ENCODE assay signal across 1 cellular context in the genomic region with DNA sequence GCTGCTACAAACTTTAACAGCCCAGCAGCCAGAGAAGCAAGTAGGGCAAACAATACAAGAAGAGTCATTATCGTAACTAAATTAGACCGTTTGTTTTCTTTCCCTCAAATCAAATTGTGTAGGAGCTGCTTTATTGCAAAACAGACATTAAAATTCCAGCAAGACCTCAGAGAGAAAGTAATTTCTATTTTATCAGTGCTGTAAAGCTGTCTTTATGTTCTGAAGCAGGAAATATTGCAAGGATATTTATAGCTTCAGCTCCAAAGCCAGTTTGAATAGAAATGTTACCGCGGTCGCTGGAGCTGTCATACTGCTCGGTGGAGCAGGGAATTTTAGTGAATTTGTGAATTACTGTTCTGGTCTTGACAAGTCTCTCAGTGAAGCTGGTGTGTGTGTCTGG.
A peak's percentile ranks its signal among the peaks of the same experiment; 100 is the strongest.
TF ChIP-seq lines count a peak whose summit lies in the region.

No MANE protein-coding gene starts in this region.

TF ChIP-seq in HEK293, 187 proteins besides CTCF, POLR2A, EP300 and RAD21 (continued from another document):
- peak; percentile 84 for TF ChIP-seq ZXDB (tag by site-specific recombination; IDR thresholded peaks at IDR 0.05)
- TF ChIP-seq, protein P1, sequence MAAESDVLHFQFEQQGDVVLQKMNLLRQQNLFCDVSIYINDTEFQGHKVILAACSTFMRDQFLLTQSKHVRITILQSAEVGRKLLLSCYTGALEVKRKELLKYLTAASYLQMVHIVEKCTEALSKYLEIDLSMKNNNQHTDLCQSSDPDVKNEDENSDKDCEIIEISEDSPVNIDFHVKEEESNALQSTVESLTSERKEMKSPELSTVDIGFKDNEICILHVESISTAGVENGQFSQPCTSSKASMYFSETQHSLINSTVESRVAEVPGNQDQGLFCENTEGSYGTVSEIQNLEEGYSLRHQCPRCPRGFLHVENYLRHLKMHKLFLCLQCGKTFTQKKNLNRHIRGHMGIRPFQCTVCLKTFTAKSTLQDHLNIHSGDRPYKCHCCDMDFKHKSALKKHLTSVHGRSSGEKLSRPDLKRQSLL (tag by site-specific recombination; IDR thresholded peaks at IDR 0.05), result no peak
- 0 out of 2 replicates have a peak, but pooled peaks have one; percentile 17 for TF ChIP-seq ZFHX2 (tag by site-specific recombination; conservative IDR thresholded peaks at IDR 0.05)
- TF ChIP-seq ZNF404 (tag by site-specific recombination; IDR thresholded peaks at IDR 0.05), result no peak
- TF ChIP-seq ZNF843 (tag by site-specific recombination; IDR thresholded peaks at IDR 0.05), result peak; percentile 98
- peak; percentile 65 for TF ChIP-seq ZEB2 (tag by site-specific recombination; IDR thresholded peaks at IDR 0.05)
- TF ChIP-seq ZNF112 (tag by site-specific recombination; IDR thresholded peaks at IDR 0.05), result no peak
- peak; percentile 94 for TF ChIP-seq OSR2 (tag by site-specific recombination; IDR thresholded peaks at IDR 0.05)
- TF ChIP-seq GFI1B (tag by site-specific recombination; IDR thresholded peaks at IDR 0.05), result 0 out of 2 replicates have a peak, but pooled peaks have one; percentile 52
- TF ChIP-seq ZNF555 (tag by site-specific recombination; conservative IDR thresholded peaks at IDR 0.05), result no peak
- peak; percentile 75; the same call in 1 of the 2 replicates for TF ChIP-seq BCL11B (tag by site-specific recombination; IDR thresholded peaks at IDR 0.05; ENCODE audit: low read depth)
- 0 out of 2 replicates have a peak, but pooled peaks have one; percentile 48 for TF ChIP-seq MZF1 (tag by site-specific recombination; IDR thresholded peaks at IDR 0.05; ENCODE audit: borderline replicate concordance)
- no peak for TF ChIP-seq ZNF121 (tag by site-specific recombination; IDR thresholded peaks at IDR 0.05)
- peak; percentile 29; the same call in 1 of the 2 replicates for TF ChIP-seq ZBTB1 (tag by site-specific recombination; IDR thresholded peaks at IDR 0.05)
- TF ChIP-seq, protein P2, sequence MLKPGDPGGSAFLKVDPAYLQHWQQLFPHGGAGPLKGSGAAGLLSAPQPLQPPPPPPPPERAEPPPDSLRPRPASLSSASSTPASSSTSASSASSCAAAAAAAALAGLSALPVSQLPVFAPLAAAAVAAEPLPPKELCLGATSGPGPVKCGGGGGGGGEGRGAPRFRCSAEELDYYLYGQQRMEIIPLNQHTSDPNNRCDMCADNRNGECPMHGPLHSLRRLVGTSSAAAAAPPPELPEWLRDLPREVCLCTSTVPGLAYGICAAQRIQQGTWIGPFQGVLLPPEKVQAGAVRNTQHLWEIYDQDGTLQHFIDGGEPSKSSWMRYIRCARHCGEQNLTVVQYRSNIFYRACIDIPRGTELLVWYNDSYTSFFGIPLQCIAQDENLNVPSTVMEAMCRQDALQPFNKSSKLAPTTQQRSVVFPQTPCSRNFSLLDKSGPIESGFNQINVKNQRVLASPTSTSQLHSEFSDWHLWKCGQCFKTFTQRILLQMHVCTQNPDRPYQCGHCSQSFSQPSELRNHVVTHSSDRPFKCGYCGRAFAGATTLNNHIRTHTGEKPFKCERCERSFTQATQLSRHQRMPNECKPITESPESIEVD (tag by site-specific recombination; IDR thresholded peaks at IDR 0.05), result peak; percentile 99
- TF ChIP-seq ZNF19 (tag by site-specific recombination; IDR thresholded peaks at IDR 0.05; ENCODE audit: low read depth), result no peak
- peak; percentile 29; the same call in 1 of the 2 replicates for TF ChIP-seq ZIC2 (tag by site-specific recombination; IDR thresholded peaks at IDR 0.05)
- TF ChIP-seq, protein P3, sequence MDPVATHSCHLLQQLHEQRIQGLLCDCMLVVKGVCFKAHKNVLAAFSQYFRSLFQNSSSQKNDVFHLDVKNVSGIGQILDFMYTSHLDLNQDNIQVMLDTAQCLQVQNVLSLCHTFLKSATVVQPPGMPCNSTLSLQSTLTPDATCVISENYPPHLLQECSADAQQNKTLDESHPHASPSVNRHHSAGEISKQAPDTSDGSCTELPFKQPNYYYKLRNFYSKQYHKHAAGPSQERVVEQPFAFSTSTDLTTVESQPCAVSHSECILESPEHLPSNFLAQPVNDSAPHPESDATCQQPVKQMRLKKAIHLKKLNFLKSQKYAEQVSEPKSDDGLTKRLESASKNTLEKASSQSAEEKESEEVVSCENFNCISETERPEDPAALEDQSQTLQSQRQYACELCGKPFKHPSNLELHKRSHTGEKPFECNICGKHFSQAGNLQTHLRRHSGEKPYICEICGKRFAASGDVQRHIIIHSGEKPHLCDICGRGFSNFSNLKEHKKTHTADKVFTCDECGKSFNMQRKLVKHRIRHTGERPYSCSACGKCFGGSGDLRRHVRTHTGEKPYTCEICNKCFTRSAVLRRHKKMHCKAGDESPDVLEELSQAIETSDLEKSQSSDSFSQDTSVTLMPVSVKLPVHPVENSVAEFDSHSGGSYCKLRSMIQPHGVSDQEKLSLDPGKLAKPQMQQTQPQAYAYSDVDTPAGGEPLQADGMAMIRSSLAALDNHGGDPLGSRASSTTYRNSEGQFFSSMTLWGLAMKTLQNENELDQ (tag by site-specific recombination; IDR thresholded peaks at IDR 0.05; ENCODE audit: low read depth), result peak; percentile 76
- TF ChIP-seq ZNF544 (tag by site-specific recombination; IDR thresholded peaks at IDR 0.05), result no peak
- no peak for TF ChIP-seq ZNF501 (tag by site-specific recombination; IDR thresholded peaks at IDR 0.05)
- TF ChIP-seq, protein P4, sequence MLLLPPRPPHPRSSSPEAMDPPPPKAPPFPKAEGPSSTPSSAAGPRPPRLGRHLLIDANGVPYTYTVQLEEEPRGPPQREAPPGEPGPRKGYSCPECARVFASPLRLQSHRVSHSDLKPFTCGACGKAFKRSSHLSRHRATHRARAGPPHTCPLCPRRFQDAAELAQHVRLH (tag by site-specific recombination; IDR thresholded peaks at IDR 0.05), result peak; percentile 94
- peak; percentile 84 for TF ChIP-seq WT1 (tag by site-specific recombination; IDR thresholded peaks at IDR 0.05)
- no peak for TF ChIP-seq ZNF140 (tag by site-specific recombination; IDR thresholded peaks at IDR 0.05)
- TF ChIP-seq, protein P5, sequence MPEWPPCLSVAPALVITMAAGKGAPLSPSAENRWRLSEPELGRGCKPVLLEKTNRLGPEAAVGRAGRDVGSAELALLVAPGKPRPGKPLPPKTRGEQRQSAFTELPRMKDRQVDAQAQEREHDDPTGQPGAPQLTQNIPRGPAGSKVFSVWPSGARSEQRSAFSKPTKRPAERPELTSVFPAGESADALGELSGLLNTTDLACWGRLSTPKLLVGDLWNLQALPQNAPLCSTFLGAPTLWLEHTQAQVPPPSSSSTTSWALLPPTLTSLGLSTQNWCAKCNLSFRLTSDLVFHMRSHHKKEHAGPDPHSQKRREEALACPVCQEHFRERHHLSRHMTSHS (tag by site-specific recombination; IDR thresholded peaks at IDR 0.05), result peak; percentile 60; the same call in 1 of the 2 replicates
- TF ChIP-seq, protein P6, sequence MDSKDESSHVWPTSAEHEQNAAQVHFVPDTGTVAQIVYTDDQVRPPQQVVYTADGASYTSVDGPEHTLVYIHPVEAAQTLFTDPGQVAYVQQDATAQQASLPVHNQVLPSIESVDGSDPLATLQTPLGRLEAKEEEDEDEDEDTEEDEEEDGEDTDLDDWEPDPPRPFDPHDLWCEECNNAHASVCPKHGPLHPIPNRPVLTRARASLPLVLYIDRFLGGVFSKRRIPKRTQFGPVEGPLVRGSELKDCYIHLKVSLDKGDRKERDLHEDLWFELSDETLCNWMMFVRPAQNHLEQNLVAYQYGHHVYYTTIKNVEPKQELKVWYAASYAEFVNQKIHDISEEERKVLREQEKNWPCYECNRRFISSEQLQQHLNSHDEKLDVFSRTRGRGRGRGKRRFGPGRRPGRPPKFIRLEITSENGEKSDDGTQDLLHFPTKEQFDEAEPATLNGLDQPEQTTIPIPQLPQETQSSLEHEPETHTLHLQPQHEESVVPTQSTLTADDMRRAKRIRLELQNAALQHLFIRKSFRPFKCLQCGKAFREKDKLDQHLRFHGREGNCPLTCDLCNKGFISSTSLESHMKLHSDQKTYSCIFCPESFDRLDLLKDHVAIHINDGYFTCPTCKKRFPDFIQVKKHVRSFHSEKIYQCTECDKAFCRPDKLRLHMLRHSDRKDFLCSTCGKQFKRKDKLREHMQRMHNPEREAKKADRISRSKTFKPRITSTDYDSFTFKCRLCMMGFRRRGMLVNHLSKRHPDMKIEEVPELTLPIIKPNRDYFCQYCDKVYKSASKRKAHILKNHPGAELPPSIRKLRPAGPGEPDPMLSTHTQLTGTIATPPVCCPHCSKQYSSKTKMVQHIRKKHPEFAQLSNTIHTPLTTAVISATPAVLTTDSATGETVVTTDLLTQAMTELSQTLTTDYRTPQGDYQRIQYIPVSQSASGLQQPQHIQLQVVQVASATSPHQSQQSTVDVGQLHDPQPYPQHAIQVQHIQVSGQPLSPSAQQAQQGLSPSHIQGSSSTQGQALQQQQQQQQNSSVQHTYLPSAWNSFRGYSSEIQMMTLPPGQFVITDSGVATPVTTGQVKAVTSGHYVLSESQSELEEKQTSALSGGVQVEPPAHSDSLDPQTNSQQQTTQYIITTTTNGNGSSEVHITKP (tag by site-specific recombination; IDR thresholded peaks at IDR 0.05), result no peak
- TF ChIP-seq, protein P7, sequence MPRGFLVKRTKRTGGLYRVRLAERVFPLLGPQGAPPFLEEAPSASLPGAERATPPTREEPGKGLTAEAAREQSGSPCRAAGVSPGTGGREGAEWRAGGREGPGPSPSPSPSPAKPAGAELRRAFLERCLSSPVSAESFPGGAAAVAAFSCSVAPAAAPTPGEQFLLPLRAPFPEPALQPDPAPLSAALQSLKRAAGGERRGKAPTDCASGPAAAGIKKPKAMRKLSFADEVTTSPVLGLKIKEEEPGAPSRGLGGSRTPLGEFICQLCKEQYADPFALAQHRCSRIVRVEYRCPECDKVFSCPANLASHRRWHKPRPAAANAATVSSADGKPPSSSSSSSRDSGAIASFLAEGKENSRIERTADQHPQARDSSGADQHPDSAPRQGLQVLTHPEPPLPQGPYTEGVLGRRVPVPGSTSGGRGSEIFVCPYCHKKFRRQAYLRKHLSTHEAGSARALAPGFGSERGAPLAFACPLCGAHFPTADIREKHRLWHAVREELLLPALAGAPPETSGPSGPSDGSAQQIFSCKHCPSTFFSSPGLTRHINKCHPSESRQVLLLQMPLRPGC (tag by site-specific recombination; IDR thresholded peaks at IDR 0.05), result 0 out of 2 replicates have a peak, but pooled peaks have one; percentile 57
- TF ChIP-seq BCL11A (tag by site-specific recombination; IDR thresholded peaks at IDR 0.05; ENCODE audit: low read depth), result 0 out of 2 replicates have a peak, but pooled peaks have one; percentile 31
- peak; percentile 73 for TF ChIP-seq ZNF596 (tag by site-specific recombination; IDR thresholded peaks at IDR 0.05)
- TF ChIP-seq, protein P8, sequence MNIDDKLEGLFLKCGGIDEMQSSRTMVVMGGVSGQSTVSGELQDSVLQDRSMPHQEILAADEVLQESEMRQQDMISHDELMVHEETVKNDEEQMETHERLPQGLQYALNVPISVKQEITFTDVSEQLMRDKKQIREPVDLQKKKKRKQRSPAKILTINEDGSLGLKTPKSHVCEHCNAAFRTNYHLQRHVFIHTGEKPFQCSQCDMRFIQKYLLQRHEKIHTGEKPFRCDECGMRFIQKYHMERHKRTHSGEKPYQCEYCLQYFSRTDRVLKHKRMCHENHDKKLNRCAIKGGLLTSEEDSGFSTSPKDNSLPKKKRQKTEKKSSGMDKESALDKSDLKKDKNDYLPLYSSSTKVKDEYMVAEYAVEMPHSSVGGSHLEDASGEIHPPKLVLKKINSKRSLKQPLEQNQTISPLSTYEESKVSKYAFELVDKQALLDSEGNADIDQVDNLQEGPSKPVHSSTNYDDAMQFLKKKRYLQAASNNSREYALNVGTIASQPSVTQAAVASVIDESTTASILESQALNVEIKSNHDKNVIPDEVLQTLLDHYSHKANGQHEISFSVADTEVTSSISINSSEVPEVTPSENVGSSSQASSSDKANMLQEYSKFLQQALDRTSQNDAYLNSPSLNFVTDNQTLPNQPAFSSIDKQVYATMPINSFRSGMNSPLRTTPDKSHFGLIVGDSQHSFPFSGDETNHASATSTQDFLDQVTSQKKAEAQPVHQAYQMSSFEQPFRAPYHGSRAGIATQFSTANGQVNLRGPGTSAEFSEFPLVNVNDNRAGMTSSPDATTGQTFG (tag by site-specific recombination; IDR thresholded peaks at IDR 0.05; ENCODE audit: borderline replicate concordance), result no peak
- peak; percentile 67; the same call in 1 of the 2 replicates for TF ChIP-seq TRIM28 (IDR thresholded peaks at IDR 0.05; ENCODE audit: borderline replicate concordance, low read length)
- TF ChIP-seq, protein P9, sequence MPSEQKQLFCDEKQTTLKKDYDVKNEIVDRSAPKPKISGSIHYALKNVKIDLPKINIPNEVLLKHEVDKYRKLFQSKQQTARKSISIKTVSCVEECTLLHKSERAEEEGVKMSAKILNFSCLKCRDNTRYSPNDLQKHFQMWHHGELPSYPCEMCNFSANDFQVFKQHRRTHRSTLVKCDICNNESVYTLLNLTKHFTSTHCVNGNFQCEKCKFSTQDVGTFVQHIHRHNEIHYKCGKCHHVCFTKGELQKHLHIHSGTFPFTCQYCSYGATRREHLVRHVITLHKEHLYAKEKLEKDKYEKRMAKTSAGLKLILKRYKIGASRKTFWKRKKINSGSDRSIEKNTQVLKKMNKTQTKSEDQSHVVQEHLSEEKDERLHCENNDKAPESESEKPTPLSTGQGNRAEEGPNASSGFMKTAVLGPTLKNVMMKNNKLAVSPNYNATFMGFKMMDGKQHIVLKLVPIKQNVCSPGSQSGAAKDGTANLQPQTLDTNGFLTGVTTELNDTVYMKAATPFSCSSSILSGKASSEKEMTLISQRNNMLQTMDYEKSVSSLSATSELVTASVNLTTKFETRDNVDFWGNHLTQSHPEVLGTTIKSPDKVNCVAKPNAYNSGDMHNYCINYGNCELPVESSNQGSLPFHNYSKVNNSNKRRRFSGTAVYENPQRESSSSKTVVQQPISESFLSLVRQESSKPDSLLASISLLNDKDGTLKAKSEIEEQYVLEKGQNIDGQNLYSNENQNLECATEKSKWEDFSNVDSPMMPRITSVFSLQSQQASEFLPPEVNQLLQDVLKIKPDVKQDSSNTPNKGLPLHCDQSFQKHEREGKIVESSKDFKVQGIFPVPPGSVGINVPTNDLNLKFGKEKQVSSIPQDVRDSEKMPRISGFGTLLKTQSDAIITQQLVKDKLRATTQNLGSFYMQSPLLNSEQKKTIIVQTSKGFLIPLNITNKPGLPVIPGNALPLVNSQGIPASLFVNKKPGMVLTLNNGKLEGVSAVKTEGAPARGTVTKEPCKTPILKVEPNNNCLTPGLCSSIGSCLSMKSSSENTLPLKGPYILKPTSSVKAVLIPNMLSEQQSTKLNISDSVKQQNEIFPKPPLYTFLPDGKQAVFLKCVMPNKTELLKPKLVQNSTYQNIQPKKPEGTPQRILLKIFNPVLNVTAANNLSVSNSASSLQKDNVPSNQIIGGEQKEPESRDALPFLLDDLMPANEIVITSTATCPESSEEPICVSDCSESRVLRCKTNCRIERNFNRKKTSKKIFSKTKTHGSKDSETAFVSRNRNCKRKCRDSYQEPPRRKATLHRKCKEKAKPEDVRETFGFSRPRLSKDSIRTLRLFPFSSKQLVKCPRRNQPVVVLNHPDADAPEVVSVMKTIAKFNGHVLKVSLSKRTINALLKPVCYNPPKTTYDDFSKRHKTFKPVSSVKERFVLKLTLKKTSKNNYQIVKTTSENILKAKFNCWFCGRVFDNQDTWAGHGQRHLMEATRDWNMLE (tag by site-specific recombination; conservative IDR thresholded peaks at IDR 0.05; ENCODE audit: low read depth), result no peak
- TF ChIP-seq ZSCAN30 (tag by site-specific recombination; IDR thresholded peaks at IDR 0.05), result peak; percentile 80
